Comparison of ENCODE assay signal across 17 cellular contexts in genomic region chr1:116580446-116581322, GRCh38.
"Had no signal": no experiment of that assay in that cellular context is flagged by ENCODE, and none has a peak within 500 bp of the region (broad histone marks: within the 10 kb centered on the region; RNA-seq: fewer than 3 reads in every experiment).

No MANE protein-coding gene starts in this region.

- H2AFZ ChIP-seq: parathyroid adenoma had no signal

- H3K9ac ChIP-seq: parathyroid adenoma had no signal

- ATAC-seq: esophagus mucosa; left colon; lower lobe of right lung; stimulated activated effector memory CD8-positive, alpha-beta T cell treated with anti-CD3 and anti-CD28 coated beads, Interleukin-12 subunit alpha, Interleukin-12 subunit beta, amount 100 ng/mL, for 72 hours had no signal

- H3K4me1 ChIP-seq: lower lobe of right lung, parathyroid adenoma had no signal

- H3K27ac Mint-ChIP-seq: activated CD4-positive, alpha-beta T cell treated with anti-CD3 and anti-CD28 coated beads, Interleukin-2, amount 10 ng/mL, durations not matched to agents 7 days and 5 days; activated naive CD4-positive, alpha-beta T cell treated with anti-CD3 and anti-CD28 coated beads for 36 hours; activated T-helper 2 cell treated with anti-CD3 and anti-CD28 coated beads, Interferon-gamma antibody, Interleukin-2, Interleukin-4, amounts not matched to agents 10 μg/mL and 5 μg/mL and 100 μg/mL, durations not matched to agents 14 hours and 24 hours and 36 hours; stimulated activated effector memory CD8-positive, alpha-beta T cell treated with anti-CD3 and anti-CD28 coated beads, Interleukin-12 subunit alpha, Interleukin-12 subunit beta, amount 100 ng/mL, for 72 hours; T-helper 2 cell treated with Interferon-gamma antibody and Interleukin-4, amounts not matched to agents 5 μg/mL and 100 μg/mL, for 36 hours had no signal

- H3K27ac ChIP-seq: brain microvascular endothelial cell, coronary artery, lower lobe of right lung, parathyroid adenoma, thoracic aorta had no signal

- H3K4me1 Mint-ChIP-seq: activated CD4-positive, alpha-beta T cell treated with anti-CD3 and anti-CD28 coated beads, Interleukin-2, amount 10 ng/mL, durations not matched to agents 7 days and 5 days; stimulated activated effector memory CD8-positive, alpha-beta T cell treated with anti-CD3 and anti-CD28 coated beads, Interleukin-12 subunit alpha, Interleukin-12 subunit beta, amount 100 ng/mL, for 72 hours had no signal

- DNase-seq: activated CD4-positive, alpha-beta T cell treated with anti-CD3 and anti-CD28 coated beads, Interleukin-2, amount 10 ng/mL, durations not matched to agents 7 days and 5 days; activated CD4-positive, CD25-positive, alpha-beta regulatory T cell; activated naive CD4-positive, alpha-beta T cell treated with anti-CD3 and anti-CD28 coated beads for 36 hours; brain microvascular endothelial cell; left colon; lower lobe of right lung; midbrain; retina had no signal

- H3K4me3 ChIP-seq: coronary artery, lower lobe of right lung, thoracic aorta had no signal

- H3K27me3 ChIP-seq: brain microvascular endothelial cell had no signal

- H3K79me2 ChIP-seq: parathyroid adenoma had no signal

- H3K9me3 Mint-ChIP-seq: activated CD4-positive, alpha-beta T cell treated with anti-CD3 and anti-CD28 coated beads, Interleukin-2, amount 10 ng/mL, durations not matched to agents 7 days and 5 days; activated naive CD4-positive, alpha-beta T cell treated with anti-CD3 and anti-CD28 coated beads for 36 hours; activated T-helper 2 cell treated with anti-CD3 and anti-CD28 coated beads, Interferon-gamma antibody, Interleukin-2, Interleukin-4, amounts not matched to agents 10 μg/mL and 5 μg/mL and 100 μg/mL, durations not matched to agents 14 hours and 24 hours and 36 hours; central memory CD8-positive, alpha-beta T cell; stimulated activated effector memory CD8-positive, alpha-beta T cell treated with anti-CD3 and anti-CD28 coated beads, Interleukin-12 subunit alpha, Interleukin-12 subunit beta, amount 100 ng/mL, for 72 hours; T-helper 2 cell treated with Interferon-gamma antibody and Interleukin-4, amounts not matched to agents 5 μg/mL and 100 μg/mL, for 36 hours had no signal

- H3K36me3 ChIP-seq: brain microvascular endothelial cell, thoracic aorta had no signal

- H3K9me3 ChIP-seq: lower lobe of right lung, thoracic aorta had no signal

- FAIRE-seq: islet of Langerhans had no signal

- H3K4me3 Mint-ChIP-seq: activated CD4-positive, alpha-beta T cell treated with anti-CD3 and anti-CD28 coated beads, Interleukin-2, amount 10 ng/mL, durations not matched to agents 7 days and 5 days; activated naive CD4-positive, alpha-beta T cell treated with anti-CD3 and anti-CD28 coated beads for 36 hours; central memory CD8-positive, alpha-beta T cell; stimulated activated effector memory CD8-positive, alpha-beta T cell treated with anti-CD3 and anti-CD28 coated beads, Interleukin-12 subunit alpha, Interleukin-12 subunit beta, amount 100 ng/mL, for 72 hours; T-helper 2 cell treated with Interferon-gamma antibody and Interleukin-4, amounts not matched to agents 5 μg/mL and 100 μg/mL, for 36 hours had no signal
